In the genomic region with DNA sequence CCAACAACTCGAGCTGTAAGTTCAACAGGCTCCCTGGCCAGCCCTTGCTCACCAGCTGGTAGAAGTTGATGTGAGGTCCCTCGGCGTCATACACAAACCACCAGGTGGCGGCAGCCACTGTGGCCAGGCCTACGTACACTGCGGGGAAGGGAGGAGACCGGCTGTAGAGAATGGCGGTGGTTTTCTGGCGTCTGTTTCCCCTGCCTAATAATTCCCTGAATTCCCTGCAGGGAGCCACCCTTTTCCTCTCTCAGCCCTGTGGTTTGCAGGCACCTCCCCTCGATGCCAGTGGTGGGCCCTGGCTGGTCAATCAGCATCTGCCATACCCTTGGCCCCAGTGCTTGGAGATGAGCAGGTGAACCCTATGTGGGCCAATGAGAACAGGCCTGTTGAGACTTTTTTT, we compare ENCODE assay signal across 1 cellular context.
TF ChIP-seq lines count a peak whose summit lies in the region.

No MANE protein-coding gene starts in this region.

TF ChIP-seq in HepG2, 621 proteins besides CTCF, POLR2A, EP300 and RAD21 (continued from another document and continues in another):
- TF ChIP-seq, protein P1, sequence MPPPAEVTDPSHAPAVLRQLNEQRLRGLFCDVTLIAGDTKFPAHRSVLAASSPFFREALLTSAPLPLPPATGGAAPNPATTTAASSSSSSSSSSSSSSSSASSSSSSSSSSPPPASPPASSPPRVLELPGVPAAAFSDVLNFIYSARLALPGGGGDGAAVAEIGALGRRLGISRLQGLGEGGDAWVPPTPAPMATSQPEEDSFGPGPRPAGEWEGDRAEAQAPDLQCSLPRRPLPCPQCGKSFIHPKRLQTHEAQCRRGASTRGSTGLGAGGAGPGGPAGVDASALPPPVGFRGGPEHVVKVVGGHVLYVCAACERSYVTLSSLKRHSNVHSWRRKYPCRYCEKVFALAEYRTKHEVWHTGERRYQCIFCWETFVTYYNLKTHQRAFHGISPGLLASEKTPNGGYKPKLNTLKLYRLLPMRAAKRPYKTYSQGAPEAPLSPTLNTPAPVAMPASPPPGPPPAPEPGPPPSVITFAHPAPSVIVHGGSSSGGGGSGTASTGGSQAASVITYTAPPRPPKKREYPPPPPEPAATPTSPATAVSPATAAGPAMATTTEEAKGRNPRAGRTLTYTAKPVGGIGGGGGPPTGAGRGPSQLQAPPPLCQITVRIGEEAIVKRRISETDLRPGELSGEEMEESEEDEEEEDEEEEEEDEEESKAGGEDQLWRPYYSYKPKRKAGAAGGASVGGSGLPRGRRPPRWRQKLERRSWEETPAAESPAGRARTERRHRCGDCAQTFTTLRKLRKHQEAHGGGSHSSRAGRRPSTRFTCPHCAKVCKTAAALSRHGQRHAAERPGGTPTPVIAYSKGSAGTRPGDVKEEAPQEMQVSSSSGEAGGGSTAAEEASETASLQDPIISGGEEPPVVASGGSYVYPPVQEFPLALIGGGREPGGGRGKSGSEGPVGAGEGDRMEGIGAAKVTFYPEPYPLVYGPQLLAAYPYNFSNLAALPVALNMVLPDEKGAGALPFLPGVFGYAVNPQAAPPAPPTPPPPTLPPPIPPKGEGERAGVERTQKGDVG (CRISPR knock-in tag; IDR thresholded peaks at IDR 0.05; ENCODE audit: borderline replicate concordance), result no peak
- TF ChIP-seq ZBTB38 (CRISPR knock-in tag; IDR thresholded peaks at IDR 0.05) (no peak), STAG1 (CRISPR knock-in tag; IDR thresholded peaks at IDR 0.05) (peak; percentile 96), SPEN (CRISPR knock-in tag; IDR thresholded peaks at IDR 0.05; ENCODE audit: low read depth) (no peak), FOXO1 (CRISPR knock-in tag; IDR thresholded peaks at IDR 0.05) (peak; percentile 20; the same call in 1 of the 2 replicates), ZNF619 (CRISPR knock-in tag; IDR thresholded peaks at IDR 0.05) (0 out of 2 replicates have a peak, but pooled peaks have one; percentile 63), MTA3 (CRISPR knock-in tag; IDR thresholded peaks at IDR 0.05) (no peak), ZNF709 (CRISPR knock-in tag; IDR thresholded peaks at IDR 0.05) (no peak), LCORL (IDR thresholded peaks at IDR 0.05) (no peak), LCORL (CRISPR knock-in tag; IDR thresholded peaks at IDR 0.05) (0 out of 2 replicates have a peak, but pooled peaks have one; percentile 31), BRCA1 (CRISPR knock-in tag; IDR thresholded peaks at IDR 0.05) (no peak), KDM2A (CRISPR knock-in tag; IDR thresholded peaks at IDR 0.05; ENCODE audit: borderline replicate concordance, low read depth) (peak; percentile 81), ZNF12 (CRISPR knock-in tag; IDR thresholded peaks at IDR 0.05) (no peak), ZNF780A (CRISPR knock-in tag; IDR thresholded peaks at IDR 0.05) (no peak), EHMT2 (IDR thresholded peaks at IDR 0.05; ENCODE audit: borderline replicate concordance, low read depth, low read length) (no peak), HMG20B (CRISPR knock-in tag; conservative IDR thresholded peaks at IDR 0.05) (no peak), ZNF614 (CRISPR knock-in tag; IDR thresholded peaks at IDR 0.05; ENCODE audit: borderline replicate concordance) (0 out of 2 replicates have a peak, but pooled peaks have one; percentile 26), FOXA1 (IDR thresholded peaks at IDR 0.05) (no peak), FOXA1 (CRISPR knock-in tag; IDR thresholded peaks at IDR 0.05) (peak; percentile 48), BRD4 (CRISPR knock-in tag; IDR thresholded peaks at IDR 0.05) (no peak), GFI1 (CRISPR knock-in tag; IDR thresholded peaks at IDR 0.05; ENCODE audit: borderline replicate concordance) (no peak), ZNF883 (CRISPR knock-in tag; IDR thresholded peaks at IDR 0.05; ENCODE audit: not compliant biosample characterization) (peak; percentile 1), RXRA (CRISPR knock-in tag; IDR thresholded peaks at IDR 0.05) (peak; percentile 41; the same call in 1 of the 2 replicates), ZKSCAN1 (IDR thresholded peaks at IDR 0.05; ENCODE audit: low read length) (peak; percentile 29; the same call in 1 of the 2 replicates), ZNF776 (CRISPR knock-in tag; IDR thresholded peaks at IDR 0.05) (no peak), RXRB (CRISPR knock-in tag; IDR thresholded peaks at IDR 0.05; ENCODE audit: borderline replicate concordance) (0 out of 2 replicates have a peak, but pooled peaks have one; percentile 33), SSRP1 (CRISPR knock-in tag; IDR thresholded peaks at IDR 0.05) (0 out of 2 replicates have a peak, but pooled peaks have one; percentile 68), HNRNPUL1 (IDR thresholded peaks at IDR 0.05; ENCODE audit: low read depth, low read length) (no peak), TARDBP (CRISPR knock-in tag; IDR thresholded peaks at IDR 0.05) (no peak)
- TF ChIP-seq, protein P2, sequence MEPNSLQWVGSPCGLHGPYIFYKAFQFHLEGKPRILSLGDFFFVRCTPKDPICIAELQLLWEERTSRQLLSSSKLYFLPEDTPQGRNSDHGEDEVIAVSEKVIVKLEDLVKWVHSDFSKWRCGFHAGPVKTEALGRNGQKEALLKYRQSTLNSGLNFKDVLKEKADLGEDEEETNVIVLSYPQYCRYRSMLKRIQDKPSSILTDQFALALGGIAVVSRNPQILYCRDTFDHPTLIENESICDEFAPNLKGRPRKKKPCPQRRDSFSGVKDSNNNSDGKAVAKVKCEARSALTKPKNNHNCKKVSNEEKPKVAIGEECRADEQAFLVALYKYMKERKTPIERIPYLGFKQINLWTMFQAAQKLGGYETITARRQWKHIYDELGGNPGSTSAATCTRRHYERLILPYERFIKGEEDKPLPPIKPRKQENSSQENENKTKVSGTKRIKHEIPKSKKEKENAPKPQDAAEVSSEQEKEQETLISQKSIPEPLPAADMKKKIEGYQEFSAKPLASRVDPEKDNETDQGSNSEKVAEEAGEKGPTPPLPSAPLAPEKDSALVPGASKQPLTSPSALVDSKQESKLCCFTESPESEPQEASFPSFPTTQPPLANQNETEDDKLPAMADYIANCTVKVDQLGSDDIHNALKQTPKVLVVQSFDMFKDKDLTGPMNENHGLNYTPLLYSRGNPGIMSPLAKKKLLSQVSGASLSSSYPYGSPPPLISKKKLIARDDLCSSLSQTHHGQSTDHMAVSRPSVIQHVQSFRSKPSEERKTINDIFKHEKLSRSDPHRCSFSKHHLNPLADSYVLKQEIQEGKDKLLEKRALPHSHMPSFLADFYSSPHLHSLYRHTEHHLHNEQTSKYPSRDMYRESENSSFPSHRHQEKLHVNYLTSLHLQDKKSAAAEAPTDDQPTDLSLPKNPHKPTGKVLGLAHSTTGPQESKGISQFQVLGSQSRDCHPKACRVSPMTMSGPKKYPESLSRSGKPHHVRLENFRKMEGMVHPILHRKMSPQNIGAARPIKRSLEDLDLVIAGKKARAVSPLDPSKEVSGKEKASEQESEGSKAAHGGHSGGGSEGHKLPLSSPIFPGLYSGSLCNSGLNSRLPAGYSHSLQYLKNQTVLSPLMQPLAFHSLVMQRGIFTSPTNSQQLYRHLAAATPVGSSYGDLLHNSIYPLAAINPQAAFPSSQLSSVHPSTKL (CRISPR knock-in tag; IDR thresholded peaks at IDR 0.05), result no peak; the same call in 1 of the 2 replicates
- TF ChIP-seq, protein P3, sequence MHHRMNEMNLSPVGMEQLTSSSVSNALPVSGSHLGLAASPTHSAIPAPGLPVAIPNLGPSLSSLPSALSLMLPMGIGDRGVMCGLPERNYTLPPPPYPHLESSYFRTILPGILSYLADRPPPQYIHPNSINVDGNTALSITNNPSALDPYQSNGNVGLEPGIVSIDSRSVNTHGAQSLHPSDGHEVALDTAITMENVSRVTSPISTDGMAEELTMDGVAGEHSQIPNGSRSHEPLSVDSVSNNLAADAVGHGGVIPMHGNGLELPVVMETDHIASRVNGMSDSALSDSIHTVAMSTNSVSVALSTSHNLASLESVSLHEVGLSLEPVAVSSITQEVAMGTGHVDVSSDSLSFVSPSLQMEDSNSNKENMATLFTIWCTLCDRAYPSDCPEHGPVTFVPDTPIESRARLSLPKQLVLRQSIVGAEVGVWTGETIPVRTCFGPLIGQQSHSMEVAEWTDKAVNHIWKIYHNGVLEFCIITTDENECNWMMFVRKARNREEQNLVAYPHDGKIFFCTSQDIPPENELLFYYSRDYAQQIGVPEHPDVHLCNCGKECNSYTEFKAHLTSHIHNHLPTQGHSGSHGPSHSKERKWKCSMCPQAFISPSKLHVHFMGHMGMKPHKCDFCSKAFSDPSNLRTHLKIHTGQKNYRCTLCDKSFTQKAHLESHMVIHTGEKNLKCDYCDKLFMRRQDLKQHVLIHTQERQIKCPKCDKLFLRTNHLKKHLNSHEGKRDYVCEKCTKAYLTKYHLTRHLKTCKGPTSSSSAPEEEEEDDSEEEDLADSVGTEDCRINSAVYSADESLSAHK (CRISPR knock-in tag; IDR thresholded peaks at IDR 0.05; ENCODE audit: borderline replicate concordance), result no peak
- TF ChIP-seq, protein P4, sequence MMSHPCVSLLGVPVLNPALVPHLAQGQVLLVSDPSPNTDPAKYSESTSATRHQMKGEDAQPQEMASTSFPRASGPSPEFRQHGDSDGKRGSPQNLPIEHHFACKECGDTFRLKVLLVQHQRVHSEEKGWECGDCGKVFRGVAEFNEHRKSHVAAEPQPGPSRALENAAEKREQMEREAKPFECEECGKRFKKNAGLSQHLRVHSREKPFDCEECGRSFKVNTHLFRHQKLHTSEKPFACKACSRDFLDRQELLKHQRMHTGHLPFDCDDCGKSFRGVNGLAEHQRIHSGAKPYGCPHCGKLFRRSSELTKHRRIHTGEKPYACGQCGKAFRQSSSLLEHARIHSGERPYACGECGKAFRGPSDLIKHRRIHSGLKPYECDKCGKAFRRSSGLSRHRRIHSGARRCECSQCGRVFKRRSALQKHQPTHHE (CRISPR knock-in tag; IDR thresholded peaks at IDR 0.05; ENCODE audit: borderline replicate concordance), result no peak
- TF ChIP-seq, protein P5, sequence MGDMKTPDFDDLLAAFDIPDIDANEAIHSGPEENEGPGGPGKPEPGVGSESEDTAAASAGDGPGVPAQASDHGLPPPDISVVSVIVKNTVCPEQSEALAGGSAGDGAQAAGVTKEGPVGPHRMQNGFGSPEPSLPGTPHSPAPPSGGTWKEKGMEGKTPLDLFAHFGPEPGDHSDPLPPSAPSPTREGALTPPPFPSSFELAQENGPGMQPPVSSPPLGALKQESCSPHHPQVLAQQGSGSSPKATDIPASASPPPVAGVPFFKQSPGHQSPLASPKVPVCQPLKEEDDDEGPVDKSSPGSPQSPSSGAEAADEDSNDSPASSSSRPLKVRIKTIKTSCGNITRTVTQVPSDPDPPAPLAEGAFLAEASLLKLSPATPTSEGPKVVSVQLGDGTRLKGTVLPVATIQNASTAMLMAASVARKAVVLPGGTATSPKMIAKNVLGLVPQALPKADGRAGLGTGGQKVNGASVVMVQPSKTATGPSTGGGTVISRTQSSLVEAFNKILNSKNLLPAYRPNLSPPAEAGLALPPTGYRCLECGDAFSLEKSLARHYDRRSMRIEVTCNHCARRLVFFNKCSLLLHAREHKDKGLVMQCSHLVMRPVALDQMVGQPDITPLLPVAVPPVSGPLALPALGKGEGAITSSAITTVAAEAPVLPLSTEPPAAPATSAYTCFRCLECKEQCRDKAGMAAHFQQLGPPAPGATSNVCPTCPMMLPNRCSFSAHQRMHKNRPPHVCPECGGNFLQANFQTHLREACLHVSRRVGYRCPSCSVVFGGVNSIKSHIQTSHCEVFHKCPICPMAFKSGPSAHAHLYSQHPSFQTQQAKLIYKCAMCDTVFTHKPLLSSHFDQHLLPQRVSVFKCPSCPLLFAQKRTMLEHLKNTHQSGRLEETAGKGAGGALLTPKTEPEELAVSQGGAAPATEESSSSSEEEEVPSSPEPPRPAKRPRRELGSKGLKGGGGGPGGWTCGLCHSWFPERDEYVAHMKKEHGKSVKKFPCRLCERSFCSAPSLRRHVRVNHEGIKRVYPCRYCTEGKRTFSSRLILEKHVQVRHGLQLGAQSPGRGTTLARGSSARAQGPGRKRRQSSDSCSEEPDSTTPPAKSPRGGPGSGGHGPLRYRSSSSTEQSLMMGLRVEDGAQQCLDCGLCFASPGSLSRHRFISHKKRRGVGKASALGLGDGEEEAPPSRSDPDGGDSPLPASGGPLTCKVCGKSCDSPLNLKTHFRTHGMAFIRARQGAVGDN (CRISPR knock-in tag; IDR thresholded peaks at IDR 0.05), result peak; percentile 72
- TF ChIP-seq, protein P6, sequence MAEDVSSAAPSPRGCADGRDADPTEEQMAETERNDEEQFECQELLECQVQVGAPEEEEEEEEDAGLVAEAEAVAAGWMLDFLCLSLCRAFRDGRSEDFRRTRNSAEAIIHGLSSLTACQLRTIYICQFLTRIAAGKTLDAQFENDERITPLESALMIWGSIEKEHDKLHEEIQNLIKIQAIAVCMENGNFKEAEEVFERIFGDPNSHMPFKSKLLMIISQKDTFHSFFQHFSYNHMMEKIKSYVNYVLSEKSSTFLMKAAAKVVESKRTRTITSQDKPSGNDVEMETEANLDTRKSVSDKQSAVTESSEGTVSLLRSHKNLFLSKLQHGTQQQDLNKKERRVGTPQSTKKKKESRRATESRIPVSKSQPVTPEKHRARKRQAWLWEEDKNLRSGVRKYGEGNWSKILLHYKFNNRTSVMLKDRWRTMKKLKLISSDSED (CRISPR knock-in tag; IDR thresholded peaks at IDR 0.05), result no peak
- TF ChIP-seq, protein P7, sequence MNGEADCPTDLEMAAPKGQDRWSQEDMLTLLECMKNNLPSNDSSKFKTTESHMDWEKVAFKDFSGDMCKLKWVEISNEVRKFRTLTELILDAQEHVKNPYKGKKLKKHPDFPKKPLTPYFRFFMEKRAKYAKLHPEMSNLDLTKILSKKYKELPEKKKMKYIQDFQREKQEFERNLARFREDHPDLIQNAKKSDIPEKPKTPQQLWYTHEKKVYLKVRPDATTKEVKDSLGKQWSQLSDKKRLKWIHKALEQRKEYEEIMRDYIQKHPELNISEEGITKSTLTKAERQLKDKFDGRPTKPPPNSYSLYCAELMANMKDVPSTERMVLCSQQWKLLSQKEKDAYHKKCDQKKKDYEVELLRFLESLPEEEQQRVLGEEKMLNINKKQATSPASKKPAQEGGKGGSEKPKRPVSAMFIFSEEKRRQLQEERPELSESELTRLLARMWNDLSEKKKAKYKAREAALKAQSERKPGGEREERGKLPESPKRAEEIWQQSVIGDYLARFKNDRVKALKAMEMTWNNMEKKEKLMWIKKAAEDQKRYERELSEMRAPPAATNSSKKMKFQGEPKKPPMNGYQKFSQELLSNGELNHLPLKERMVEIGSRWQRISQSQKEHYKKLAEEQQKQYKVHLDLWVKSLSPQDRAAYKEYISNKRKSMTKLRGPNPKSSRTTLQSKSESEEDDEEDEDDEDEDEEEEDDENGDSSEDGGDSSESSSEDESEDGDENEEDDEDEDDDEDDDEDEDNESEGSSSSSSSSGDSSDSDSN (CRISPR knock-in tag; IDR thresholded peaks at IDR 0.05), result peak; percentile 52; the same call in 1 of the 2 replicates
- TF ChIP-seq, protein P8, sequence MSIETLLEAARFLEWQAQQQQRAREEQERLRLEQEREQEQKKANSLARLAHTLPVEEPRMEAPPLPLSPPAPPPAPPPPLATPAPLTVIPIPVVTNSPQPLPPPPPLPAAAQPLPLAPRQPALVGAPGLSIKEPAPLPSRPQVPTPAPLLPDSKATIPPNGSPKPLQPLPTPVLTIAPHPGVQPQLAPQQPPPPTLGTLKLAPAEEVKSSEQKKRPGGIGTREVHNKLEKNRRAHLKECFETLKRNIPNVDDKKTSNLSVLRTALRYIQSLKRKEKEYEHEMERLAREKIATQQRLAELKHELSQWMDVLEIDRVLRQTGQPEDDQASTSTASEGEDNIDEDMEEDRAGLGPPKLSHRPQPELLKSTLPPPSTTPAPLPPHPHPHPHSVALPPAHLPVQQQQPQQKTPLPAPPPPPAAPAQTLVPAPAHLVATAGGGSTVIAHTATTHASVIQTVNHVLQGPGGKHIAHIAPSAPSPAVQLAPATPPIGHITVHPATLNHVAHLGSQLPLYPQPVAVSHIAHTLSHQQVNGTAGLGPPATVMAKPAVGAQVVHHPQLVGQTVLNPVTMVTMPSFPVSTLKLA (IDR thresholded peaks at IDR 0.05), result no peak
